In the genomic region with DNA sequence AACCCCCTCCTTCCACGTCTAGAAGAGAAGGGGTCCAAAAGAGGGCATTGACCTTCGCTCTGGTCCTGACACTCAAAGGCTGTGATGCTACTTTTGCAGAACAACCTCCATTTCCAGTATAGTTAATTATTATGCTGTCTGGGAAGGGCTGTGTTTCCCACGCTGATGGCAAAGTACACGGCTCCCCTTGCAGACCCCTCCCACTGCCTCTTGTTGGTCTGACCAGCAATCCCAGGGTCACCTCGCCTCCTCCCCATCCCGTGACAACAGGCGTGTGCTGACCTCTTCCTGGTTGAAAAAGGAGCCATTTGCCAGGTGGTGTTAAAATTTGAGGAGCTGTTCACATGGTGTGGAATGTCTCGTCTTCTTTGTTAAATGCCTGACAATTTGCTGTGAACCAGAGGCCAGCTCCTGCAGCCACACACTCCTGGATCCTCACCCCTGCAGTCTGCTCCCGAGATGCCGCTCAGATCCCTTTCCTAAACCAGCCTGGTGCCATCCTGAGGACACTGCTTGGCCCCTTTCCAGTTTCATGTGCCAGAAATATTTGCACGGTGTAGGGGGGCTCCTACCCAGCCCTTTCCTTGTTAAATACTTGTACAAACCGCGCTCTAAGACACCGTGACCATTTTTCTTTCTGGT, we compare ENCODE assay signal across 2 cellular contexts.
TF ChIP-seq lines count a peak whose summit lies in the region.

No MANE protein-coding gene starts in this region.

TF ChIP-seq in SK-N-SH, 30 proteins besides CTCF, POLR2A, EP300 and RAD21 (continued from another document):
- no peak for TF ChIP-seq TEAD4 (IDR thresholded peaks at IDR 0.05; ENCODE audit: borderline replicate concordance, insufficient read depth)
- TF ChIP-seq, protein P1, sequence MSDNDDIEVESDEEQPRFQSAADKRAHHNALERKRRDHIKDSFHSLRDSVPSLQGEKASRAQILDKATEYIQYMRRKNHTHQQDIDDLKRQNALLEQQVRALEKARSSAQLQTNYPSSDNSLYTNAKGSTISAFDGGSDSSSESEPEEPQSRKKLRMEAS (IDR thresholded peaks at IDR 0.05; ENCODE audit: low read depth), result no peak

TF ChIP-seq in SK-N-SH treated with all-trans-retinoic acid at 6 μM for 48 hours, 23 proteins besides CTCF, POLR2A, EP300 and RAD21 (continued from another document):
- TF ChIP-seq, protein P2, sequence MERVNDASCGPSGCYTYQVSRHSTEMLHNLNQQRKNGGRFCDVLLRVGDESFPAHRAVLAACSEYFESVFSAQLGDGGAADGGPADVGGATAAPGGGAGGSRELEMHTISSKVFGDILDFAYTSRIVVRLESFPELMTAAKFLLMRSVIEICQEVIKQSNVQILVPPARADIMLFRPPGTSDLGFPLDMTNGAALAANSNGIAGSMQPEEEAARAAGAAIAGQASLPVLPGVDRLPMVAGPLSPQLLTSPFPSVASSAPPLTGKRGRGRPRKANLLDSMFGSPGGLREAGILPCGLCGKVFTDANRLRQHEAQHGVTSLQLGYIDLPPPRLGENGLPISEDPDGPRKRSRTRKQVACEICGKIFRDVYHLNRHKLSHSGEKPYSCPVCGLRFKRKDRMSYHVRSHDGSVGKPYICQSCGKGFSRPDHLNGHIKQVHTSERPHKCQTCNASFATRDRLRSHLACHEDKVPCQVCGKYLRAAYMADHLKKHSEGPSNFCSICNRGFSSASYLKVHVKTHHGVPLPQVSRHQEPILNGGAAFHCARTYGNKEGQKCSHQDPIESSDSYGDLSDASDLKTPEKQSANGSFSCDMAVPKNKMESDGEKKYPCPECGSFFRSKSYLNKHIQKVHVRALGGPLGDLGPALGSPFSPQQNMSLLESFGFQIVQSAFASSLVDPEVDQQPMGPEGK (CRISPR knock-in tag; IDR thresholded peaks at IDR 0.05; ENCODE audit: borderline replicate concordance), result no peak
- TF ChIP-seq TOX (CRISPR knock-in tag; IDR thresholded peaks at IDR 0.05; ENCODE audit: borderline replicate concordance) (no peak), TCF4 (CRISPR knock-in tag; IDR thresholded peaks at IDR 0.05; ENCODE audit: borderline replicate concordance) (no peak), ZFP3 (CRISPR knock-in tag; IDR thresholded peaks at IDR 0.05) (no peak), ZNF70 (CRISPR knock-in tag; IDR thresholded peaks at IDR 0.05) (no peak), ISL1 (CRISPR knock-in tag; IDR thresholded peaks at IDR 0.05) (no peak)
- TF ChIP-seq, protein P3, sequence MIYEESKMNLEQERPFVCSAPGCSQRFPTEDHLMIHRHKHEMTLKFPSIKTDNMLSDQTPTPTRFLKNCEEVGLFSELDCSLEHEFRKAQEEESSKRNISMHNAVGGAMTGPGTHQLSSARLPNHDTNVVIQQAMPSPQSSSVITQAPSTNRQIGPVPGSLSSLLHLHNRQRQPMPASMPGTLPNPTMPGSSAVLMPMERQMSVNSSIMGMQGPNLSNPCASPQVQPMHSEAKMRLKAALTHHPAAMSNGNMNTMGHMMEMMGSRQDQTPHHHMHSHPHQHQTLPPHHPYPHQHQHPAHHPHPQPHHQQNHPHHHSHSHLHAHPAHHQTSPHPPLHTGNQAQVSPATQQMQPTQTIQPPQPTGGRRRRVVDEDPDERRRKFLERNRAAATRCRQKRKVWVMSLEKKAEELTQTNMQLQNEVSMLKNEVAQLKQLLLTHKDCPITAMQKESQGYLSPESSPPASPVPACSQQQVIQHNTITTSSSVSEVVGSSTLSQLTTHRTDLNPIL (CRISPR knock-in tag; IDR thresholded peaks at IDR 0.05; ENCODE audit: low read depth), result no peak
